In the genomic region with DNA sequence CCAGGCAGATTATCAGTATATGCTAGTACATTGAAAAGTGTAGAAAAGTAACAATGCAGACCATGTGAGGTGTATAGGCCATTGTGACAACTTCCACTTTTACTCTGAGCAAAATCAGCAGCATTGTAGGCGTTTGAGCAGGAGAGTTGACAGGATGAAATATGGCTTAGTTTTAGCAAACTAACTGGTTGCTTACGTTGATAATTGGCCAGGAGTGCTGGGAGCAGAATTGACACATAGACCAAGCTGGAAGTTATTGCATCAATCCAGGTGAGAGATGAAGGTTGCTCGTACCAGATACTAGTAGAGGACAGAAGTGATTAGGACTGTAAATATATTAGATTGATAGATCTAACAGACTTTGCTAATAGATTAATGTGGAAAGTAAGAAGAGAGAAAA, we compare ENCODE assay signal across 33 cellular contexts. TPM values are rescaled to one million over a fixed set of nuclear protein-coding genes. Genes with fewer than 3 reads are reported as not detected.
DNase-seq lines count a peak whose midpoint lies in the region; ATAC-seq, FAIRE-seq and TF ChIP-seq lines count a peak whose summit lies in the region.
"Had no signal": no experiment of that assay in that cellular context is flagged by ENCODE, and none has a peak within 500 bp of the region (broad histone marks: within the 10 kb centered on the region; RNA-seq: fewer than 3 reads in every experiment).

No MANE protein-coding gene starts in this region.

- H3K4me1 Mint-ChIP-seq in stimulated activated naive CD8-positive, alpha-beta T cell treated with anti-CD3 and anti-CD28 coated beads, Interleukin-15, Interleukin-2, amounts not matched to agents 100 ng/mL and 50 ng/mL, for 24 hours (ENCODE audit: low read depth) = peaks cover 73% of the 10 kb centered on the region
- H3K4me1 Mint-ChIP-seq in stimulated activated naive CD8-positive, alpha-beta T cell treated with anti-CD3 and anti-CD28 coated beads, Interleukin-15, amount 100 ng/mL, for 72 hours = peaks cover 64% of the 10 kb centered on the region
- H3K4me1 Mint-ChIP-seq in memory B cell (peaks cover 33% of the 10 kb centered on the region), type B pancreatic cell (ENCODE audit: unreplicated experiment) (peaks cover 12% of the 10 kb centered on the region)

- H3K9me3 ChIP-seq in K562 (replicated peaks; ENCODE audit: control insufficient read depth, insufficient read depth, low read depth, low read length) = no peaks in the 10 kb centered on the region
- H3K9me3 ChIP-seq: heart right ventricle, upper lobe of left lung had no signal

- H3K36me3 ChIP-seq in K562 (ENCODE audit: control insufficient read depth, insufficient read depth, low read length) = no peaks in the 10 kb centered on the region; the same call in 2 of the 3 replicates
- H3K36me3 ChIP-seq: upper lobe of left lung had no signal

- TF ChIP-seq RAD21 in K562 (CRISPR knock-in tag; conservative IDR thresholded peaks at IDR 0.05 in 1 of 2, IDR thresholded peaks at IDR 0.05 in 1 of 2) = no peak

- peak overlapping the region; percentile 0 for H3K27ac Mint-ChIP-seq in stimulated activated naive CD8-positive, alpha-beta T cell treated with anti-CD3 and anti-CD28 coated beads, Interleukin-15, Interleukin-2, amounts not matched to agents 100 ng/mL and 50 ng/mL, for 24 hours
- no peak overlapping the region for H3K27ac Mint-ChIP-seq in stimulated activated naive CD8-positive, alpha-beta T cell treated with anti-CD3 and anti-CD28 coated beads, Interleukin-15, amount 100 ng/mL, for 72 hours
- H3K27ac Mint-ChIP-seq in memory B cell (peak overlapping the region; percentile 5), type B pancreatic cell (peak overlapping the region; percentile 14)
- H3K27ac Mint-ChIP-seq: activated CD4-positive, alpha-beta T cell treated with anti-CD3 and anti-CD28 coated beads, Interleukin-2, amount 10 ng/mL, durations not matched to agents 24 days and 14 days; activated naive CD8-positive, alpha-beta T cell treated with anti-CD3 and anti-CD28 coated beads, Interleukin-2, amount 10 ng/mL, durations not matched to agents 7 days and 5 days; B cell; CD8-positive, alpha-beta T cell; T-helper 2 cell treated with Interferon-gamma antibody and Interleukin-4, amounts not matched to agents 5 μg/mL and 100 μg/mL, for 36 hours had no signal

- no peak overlapping the region for H3K9ac ChIP-seq in K562 (ENCODE audit: insufficient read depth in 1 of 2, low read depth in 2 of 2, low read length in 2 of 2)

- TF ChIP-seq POLR2A in K562 (conservative IDR thresholded peaks at IDR 0.05) = no peak

- no peak for ATAC-seq in stimulated activated naive CD8-positive, alpha-beta T cell treated with anti-CD3 and anti-CD28 coated beads, Interleukin-15, amount 100 ng/mL, for 72 hours
- ATAC-seq in K562 = peak; percentile 44; the same call in 1 of the 3 replicates
- no peak for ATAC-seq in memory B cell (ENCODE audit: low read depth)
- ATAC-seq: CD8-positive, alpha-beta T cell; heart right ventricle had no signal

- H3K4me2 ChIP-seq in K562 (ENCODE audit: insufficient read depth, low read length) = no peak overlapping the region

- TF ChIP-seq CTCF in K562 (IDR thresholded peaks at IDR 0.05 in 2 of 3, conservative IDR thresholded peaks at IDR 0.05 in 1 of 3; ENCODE audit: insufficient read depth in 2 of 3, low read depth in 1 of 3, low read length in 3 of 3) = no peak
- no peak for TF ChIP-seq CTCF in type B pancreatic cell (conservative IDR thresholded peaks at IDR 0.05)
- TF ChIP-seq CTCF in dorsolateral prefrontal cortex (IDR thresholded peaks at IDR 0.05 in 54 of 56, conservative IDR thresholded peaks at IDR 0.05 in 2 of 56; ENCODE audit: low read depth in 1 of 56, partially characterized antibody in 56 of 56) = no peak

- no peak for TF ChIP-seq EP300 in K562 (IDR thresholded peaks at IDR 0.05; ENCODE audit: low read length)

- no peak for FAIRE-seq in K562 (lab: Jason Lieb, UNC)
- FAIRE-seq: endometrium, HTR-8/SVneo, RCC 7860 had no signal

- intact Hi-C loops in K562 (cut with micrococcal nuclease) = no loop called here
- intact Hi-C loops in dorsolateral prefrontal cortex (cut with DNase I) = no loop called here

- no TSS peak for BruUV-seq in K562 (replicated peaks; lab: Mats Ljungman, UMichigan)

- H3K9me1 ChIP-seq in K562 (ENCODE audit: control insufficient read depth, insufficient read depth, low read length) = no peaks in the 10 kb centered on the region

- CTCF ChIA-PET in K562 (lab: Yijun Ruan, JAX; ENCODE audit: low intra/inter-chr PET ratio) = no interaction called here

- no peak overlapping the region for H3K4me3 Mint-ChIP-seq in stimulated activated naive CD8-positive, alpha-beta T cell treated with anti-CD3 and anti-CD28 coated beads, Interleukin-15, Interleukin-2, amounts not matched to agents 100 ng/mL and 50 ng/mL, for 24 hours
- no peak overlapping the region for H3K4me3 Mint-ChIP-seq in stimulated activated naive CD8-positive, alpha-beta T cell treated with anti-CD3 and anti-CD28 coated beads, Interleukin-15, amount 100 ng/mL, for 72 hours
- H3K4me3 Mint-ChIP-seq in memory B cell (no peak overlapping the region), type B pancreatic cell (no peak overlapping the region)
- H3K4me3 Mint-ChIP-seq: activated CD4-positive, alpha-beta T cell treated with anti-CD3 and anti-CD28 coated beads, Interleukin-2, amount 10 ng/mL, durations not matched to agents 24 days and 14 days; activated naive CD8-positive, alpha-beta T cell treated with anti-CD3 and anti-CD28 coated beads, Interleukin-2, amount 10 ng/mL, durations not matched to agents 7 days and 5 days; B cell; CD8-positive, alpha-beta T cell; T-helper 2 cell treated with Interferon-gamma antibody and Interleukin-4, amounts not matched to agents 5 μg/mL and 100 μg/mL, for 36 hours had no signal

- no peak overlapping the region for H2AFZ ChIP-seq in K562 (ENCODE audit: low read depth, low read length)

- H3K36me3 Mint-ChIP-seq in stimulated activated naive CD8-positive, alpha-beta T cell treated with anti-CD3 and anti-CD28 coated beads, Interleukin-15, Interleukin-2, amounts not matched to agents 100 ng/mL and 50 ng/mL, for 24 hours (ENCODE audit: low read depth) = peaks cover 3% of the 10 kb centered on the region
- peaks cover 8% of the 10 kb centered on the region for H3K36me3 Mint-ChIP-seq in memory B cell
- peaks cover 11% of the 10 kb centered on the region for H3K36me3 Mint-ChIP-seq in type B pancreatic cell

- 48% methylated on average over 3 of the region's 3 CpGs for WGBS in K562 (ENCODE audit: insufficient coverage, low coverage, missing lambda C conversion rate)

- H4K20me1 ChIP-seq in K562 (replicated peaks; ENCODE audit: control insufficient read depth, insufficient read depth, low read length) = no peaks in the 10 kb centered on the region

- H3K79me2 ChIP-seq in K562 (ENCODE audit: control insufficient read depth, insufficient read depth, low read length) = peaks cover 90% of the 10 kb centered on the region

- H3K9me3 Mint-ChIP-seq in stimulated activated naive CD8-positive, alpha-beta T cell treated with anti-CD3 and anti-CD28 coated beads, Interleukin-15, Interleukin-2, amounts not matched to agents 100 ng/mL and 50 ng/mL, for 24 hours = no peaks in the 10 kb centered on the region
- no peaks in the 10 kb centered on the region for H3K9me3 Mint-ChIP-seq in stimulated activated naive CD8-positive, alpha-beta T cell treated with anti-CD3 and anti-CD28 coated beads, Interleukin-15, amount 100 ng/mL, for 72 hours
- H3K9me3 Mint-ChIP-seq in memory B cell (no peaks in the 10 kb centered on the region), type B pancreatic cell (no peaks in the 10 kb centered on the region)
- H3K9me3 Mint-ChIP-seq: activated CD4-positive, alpha-beta T cell treated with anti-CD3 and anti-CD28 coated beads, Interleukin-2, amount 10 ng/mL, durations not matched to agents 24 days and 14 days; CD8-positive, alpha-beta T cell; T-helper 2 cell treated with Interferon-gamma antibody and Interleukin-4, amounts not matched to agents 5 μg/mL and 100 μg/mL, for 36 hours had no signal

- in situ Hi-C loops in K562 (cut with MboI) = no loop called here

- POLR2A ChIA-PET in K562 (lab: Yijun Ruan, JAX) = no interaction called here

- no peaks in the 10 kb centered on the region; a peak in 1 of 5 replicates for H3K4me1 ChIP-seq in K562 (replicated peaks in 1 of 2; ENCODE audit: control insufficient read depth in 2 of 2, insufficient read depth in 2 of 2, low read length in 2 of 2)

- no peak for DNase-seq in stimulated activated naive CD8-positive, alpha-beta T cell treated with anti-CD3 and anti-CD28 coated beads, Interleukin-15, amount 100 ng/mL, for 72 hours
- no peak for DNase-seq in K562 (ENCODE audit: extremely low read depth in 1 of 4, low spot score in 3 of 4)
- DNase-seq in memory B cell (ENCODE audit: low spot score in 2 of 2) = no peak
- no peak for DNase-seq in type B pancreatic cell (ENCODE audit: extremely low spot score, unreplicated experiment)
- DNase-seq in dermis blood vessel endothelial cell = no peak
- DNase-seq in dedifferentiated amniotic fluid mesenchymal stem cell (ENCODE audit: extremely low spot score) = no peak
- DNase-seq in dorsolateral prefrontal cortex = no peak
- DNase-seq: ACHN; activated CD4-positive, alpha-beta T cell treated with anti-CD3 and anti-CD28 coated beads, Interleukin-2, amount 10 ng/mL, durations not matched to agents 24 days and 14 days; activated gamma-delta T cell; activated naive CD8-positive, alpha-beta T cell treated with anti-CD3 and anti-CD28 coated beads, Interleukin-2, amount 10 ng/mL, durations not matched to agents 7 days and 5 days; activated T-cell treated with anti-CD3 and anti-CD28 coated beads, Interleukin-2, amount 50 U/mL, for 1 hour; aorta; CD8-positive, alpha-beta T cell; EL; foreskin melanocyte; GOT3; heart right ventricle; KG1; mammary epithelial cell; NCI-H2081; NCI-H345; NCI-H748 treated with DMSO at 0.1 percent for 48 hours; SHP77 treated with DMSO at 0.1 percent for 48 hours; stimulated activated CD4-positive, alpha-beta T cell treated with anti-CD3 and anti-CD28 coated beads, Interleukin-4, amount 100 ng/mL, for 24 hours; upper lobe of left lung; WERI-Rb-1 had no signal

- no peaks in the 10 kb centered on the region for H3K27me3 Mint-ChIP-seq in stimulated activated naive CD8-positive, alpha-beta T cell treated with anti-CD3 and anti-CD28 coated beads, Interleukin-15, Interleukin-2, amounts not matched to agents 100 ng/mL and 50 ng/mL, for 24 hours
- H3K27me3 Mint-ChIP-seq in stimulated activated naive CD8-positive, alpha-beta T cell treated with anti-CD3 and anti-CD28 coated beads, Interleukin-15, amount 100 ng/mL, for 72 hours = no peaks in the 10 kb centered on the region
- no peaks in the 10 kb centered on the region for H3K27me3 Mint-ChIP-seq in memory B cell
- no peaks in the 10 kb centered on the region for H3K27me3 Mint-ChIP-seq in type B pancreatic cell
- H3K27me3 Mint-ChIP-seq: activated CD4-positive, alpha-beta T cell treated with anti-CD3 and anti-CD28 coated beads, Interleukin-2, amount 10 ng/mL, durations not matched to agents 24 days and 14 days; activated naive CD8-positive, alpha-beta T cell treated with anti-CD3 and anti-CD28 coated beads, Interleukin-2, amount 10 ng/mL, durations not matched to agents 7 days and 5 days; B cell had no signal

- H3K4me3 ChIP-seq in K562 = no peak overlapping the region
- H3K4me3 ChIP-seq in dorsolateral prefrontal cortex = no peak overlapping the region
- H3K4me3 ChIP-seq: heart right ventricle, upper lobe of left lung had no signal

- H3K27me3 ChIP-seq in K562 (ENCODE audit: control insufficient read depth in 2 of 2, insufficient read depth in 2 of 2, low read length in 2 of 2) (no peaks in the 10 kb centered on the region), dorsolateral prefrontal cortex (no peaks in the 10 kb centered on the region)
- H3K27me3 ChIP-seq: heart right ventricle, upper lobe of left lung had no signal

- H3K27ac ChIP-seq in K562 (ENCODE audit: extremely low read depth, low read depth, low read length) (no peak overlapping the region), dorsolateral prefrontal cortex (peak overlapping the region in 29 of 59 donors; percentile 2 to 95 (median 38))
- H3K27ac ChIP-seq: heart right ventricle, upper lobe of left lung, WERI-Rb-1 had no signal

RNA-seq across cellular contexts. Expression of gene LCOR, which starts 46.0 kb away (rescaled TPM):
- 15.1 and 59.1 TPM in 2 replicates for total RNA-seq in K562 (2011; cell fraction: chromatin; rRNA removed; ENCODE audit: low replicate concordance)
- total RNA-seq in K562 (2011; cell fraction: nucleolus; rRNA removed) = 6.8 and 10.8 TPM in 2 replicates
- total RNA-seq in K562 (2011; cell fraction: nucleoplasm; rRNA removed) = 35.4 and 55.9 TPM in 2 replicates
- total RNA-seq in K562 (2014; rRNA removed) (7.2 and 9.3 TPM in 2 replicates), K562 (2014; rRNA removed; fragmentation: Illumina TruSeq; extraction: Trizol) (16.9 and 18.2 TPM in 2 replicates), K562 (2015; rRNA removed; fragmentation: Illumina TruSeq; extraction: Trizol) (14.9 and 15.7 TPM in 2 replicates), K562 (2021) (20.3 and 23.7 TPM in 2 replicates), type B pancreatic cell (ENCODE audit: low replicate concordance) (53.6 and 55.1 TPM in 2 replicates), dermis blood vessel endothelial cell (14.8 and 23.8 TPM in 2 replicates), dorsolateral prefrontal cortex (10 to 100 TPM; 32.2 to 74.6 (median 48.4) TPM)
- polyA plus RNA-seq in K562 (2011; rRNA removed) (8.6 and 9.5 TPM in 2 replicates), K562 (2014; fragmentation: Illumina TruSeq; extraction: Trizol) (7.4 and 14.4 TPM in 2 replicates), K562 (2014; fragmentation: Nextera tagmentation; extraction: Ambion mirVana) (1 to 10 TPM; 3.6 to 7.2 TPM), K562 (2014; rRNA removed) (9.7 and 25.2 TPM in 2 replicates)
- 3.0 and 4.8 TPM in 2 replicates for polyA plus RNA-seq in K562 (2011; cell fraction: cytosol; rRNA removed)
- polyA plus RNA-seq in K562 (2011; cell fraction: nucleus; rRNA removed) = 7.8 and 8.1 TPM in 2 replicates
- 4.4 and 5.1 TPM in 2 replicates for polyA plus RNA-seq in K562 (2012)
- 22.9 and 31.8 TPM in 2 replicates for polyA minus RNA-seq in K562 (2011; rRNA and poly(A)+ RNA removed)
- polyA minus RNA-seq in K562 (2011; cell fraction: cytosol; rRNA and poly(A)+ RNA removed) = 11.8 and 12.9 TPM in 2 replicates
- 17.9 and 25.0 TPM in 2 replicates for polyA minus RNA-seq in K562 (2011; cell fraction: nucleus; rRNA and poly(A)+ RNA removed)

Comparison
In these comparisons a context has a peak if more than half of its experiments do, and no peak if none do; other contexts are left out.
1. H3K27ac Mint-ChIP-seq: peak in stimulated activated naive CD8-positive, alpha-beta T cell treated with anti-CD3 and anti-CD28 coated beads, Interleukin-15, Interleukin-2, amounts not matched to agents 100 ng/mL and 50 ng/mL, for 24 hours (single experiment), memory B cell (single experiment) and type B pancreatic cell (single experiment); none in stimulated activated naive CD8-positive, alpha-beta T cell treated with anti-CD3 and anti-CD28 coated beads, Interleukin-15, amount 100 ng/mL, for 72 hours (0 of 2).